In the genomic region with DNA sequence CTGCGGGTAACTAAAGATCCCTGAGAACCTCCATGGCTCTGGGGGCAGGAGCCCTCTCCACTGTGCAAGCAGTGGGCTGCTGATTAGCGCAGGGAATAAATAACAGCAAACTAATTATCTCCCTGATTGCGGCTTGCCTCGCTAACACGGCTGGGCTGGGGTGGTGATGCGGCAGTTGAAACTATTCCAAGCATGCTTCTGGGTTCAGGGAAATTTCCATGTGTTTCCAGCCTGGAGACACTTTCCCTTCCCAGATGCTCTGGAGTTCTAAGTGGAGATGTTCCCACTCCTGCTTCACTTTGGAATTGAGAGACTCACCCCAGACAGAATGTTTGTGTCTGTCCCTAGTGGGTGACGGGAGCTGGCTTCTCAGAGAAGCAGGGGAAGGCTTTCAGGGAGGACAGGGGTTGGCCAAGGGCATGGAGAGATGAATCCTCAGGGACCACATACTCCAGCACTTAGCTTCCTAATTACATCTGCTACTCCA, we compare ENCODE assay signal across 22 cellular contexts. TPM values are rescaled to one million over a fixed set of nuclear protein-coding genes. Genes with fewer than 3 reads are reported as not detected.
DNase-seq lines count a peak whose midpoint lies in the region; ATAC-seq and TF ChIP-seq lines count a peak whose summit lies in the region.
"Had no signal": no experiment of that assay in that cellular context is flagged by ENCODE, and none has a peak within 500 bp of the region (broad histone marks: within the 10 kb centered on the region; RNA-seq: fewer than 3 reads in every experiment).

No MANE protein-coding gene starts in this region.

- H3K9me3 ChIP-seq in right atrium auricular region, result no peaks in the 10 kb centered on the region
- no peaks in the 10 kb centered on the region for H3K9me3 ChIP-seq in mesenchymal stem cell (ENCODE audit: control insufficient read depth, low read length)
- H3K9me3 ChIP-seq in smooth muscle cell (replicated peaks; ENCODE audit: low read depth), result no peaks in the 10 kb centered on the region
- H3K9me3 ChIP-seq: HAP-1, SJSA1 had no signal

- DNase-seq in Right ventricle myocardium superior (no peak), right atrium auricular region (ENCODE audit: low spot score) (no peak), caudate nucleus (lab: John Stamatoyannopoulos, UW) (no peak), mesenchymal stem cell (peak; percentile 13), smooth muscle cell (lab: John Stamatoyannopoulos, UW; ENCODE audit: unreplicated experiment) (no peak), globus pallidus (ENCODE audit: low spot score) (no peak)
- no peak for DNase-seq in natural killer cell treated with Interleukin-12 subunit alpha and Interleukin-12 subunit beta and Interleukin-15 and Interleukin-18, amount 100 ng/mL, for 72 hours (ENCODE audit: low spot score)
- no peak for DNase-seq in stimulated activated CD4-positive, alpha-beta T cell treated with anti-CD3 and anti-CD28 coated beads, Interleukin-1b, Interleukin-23, amount 100 ng/mL, for 48 hours
- DNase-seq: DMS 273 treated with DMSO at 0.1 percent for 48 hours; GF-D8; NCI-H1105; NCI-H1694; NCI-H2107; NCI-H446; NK-92 treated with Interleukin-12 subunit alpha and Interleukin-12 subunit beta, amount 100 ng/mL, for 24 hours; RPMI8226 had no signal

- H3K27me3 Mint-ChIP-seq in natural killer cell treated with Interleukin-12 subunit alpha and Interleukin-12 subunit beta and Interleukin-15 and Interleukin-18, amount 100 ng/mL, for 72 hours, result peaks cover 0 to 5% of the 10 kb centered on the region in 2 donors

- no peak overlapping the region for H4K91ac ChIP-seq in mesenchymal stem cell (ENCODE audit: low read length)

- WGBS in mesenchymal stem cell, result 50% methylated on average over 7 of the region's 7 CpGs
- WGBS in smooth muscle cell (ENCODE audit: low lambda C conversion rate), result 25% methylated on average over 7 of the region's 7 CpGs

- no peak overlapping the region for H3K4me3 ChIP-seq in right atrium auricular region
- no peak overlapping the region for H3K4me3 ChIP-seq in mesenchymal stem cell (ENCODE audit: insufficient read depth in 1 of 2, low read depth in 1 of 2, low read length in 2 of 2)
- H3K4me3 ChIP-seq in smooth muscle cell, result no peak overlapping the region
- H3K4me3 ChIP-seq: HAP-1, SJSA1 had no signal

- no peak overlapping the region for H3K4me3 Mint-ChIP-seq in natural killer cell treated with Interleukin-12 subunit alpha and Interleukin-12 subunit beta and Interleukin-15 and Interleukin-18, amount 100 ng/mL, for 72 hours
- H3K4me3 Mint-ChIP-seq: CD14-positive monocyte, IgD-negative memory B cell had no signal

- no peak overlapping the region for H2AFZ ChIP-seq in mesenchymal stem cell (ENCODE audit: low read depth, low read length)
- H2AFZ ChIP-seq in smooth muscle cell (ENCODE audit: low read depth), result peak overlapping the region; percentile 46

- no peak overlapping the region for H3K27ac ChIP-seq in right atrium auricular region
- H3K27ac ChIP-seq in caudate nucleus (ENCODE audit: low read depth, low read length), result peak overlapping the region; percentile 12
- H3K27ac ChIP-seq in mesenchymal stem cell (ENCODE audit: low read length, poor library complexity, severe bottlenecking), result no peak overlapping the region
- no peak overlapping the region for H3K27ac ChIP-seq in smooth muscle cell (ENCODE audit: low read depth)
- H3K27ac ChIP-seq: SJSA1 had no signal

- H3K14ac ChIP-seq in mesenchymal stem cell (ENCODE audit: low read length in 2 of 2), result no peak overlapping the region

- no peak overlapping the region for H3K4ac ChIP-seq in mesenchymal stem cell (ENCODE audit: low read depth in 1 of 2, low read length in 2 of 2)

- no peak overlapping the region for H2BK12ac ChIP-seq in mesenchymal stem cell (ENCODE audit: low read length in 2 of 2)

- H2BK120ac ChIP-seq in mesenchymal stem cell (ENCODE audit: low read depth, low read length), result no peak overlapping the region

- no peaks in the 10 kb centered on the region for H3K79me1 ChIP-seq in mesenchymal stem cell (replicated peaks; ENCODE audit: low read length, poor library complexity, severe bottlenecking)

- H3K36me3 ChIP-seq in right atrium auricular region, result no peaks in the 10 kb centered on the region
- H3K36me3 ChIP-seq in mesenchymal stem cell (ENCODE audit: control insufficient read depth in 1 of 2, insufficient read depth in 2 of 2, low read depth in 1 of 2, low read length in 2 of 2), result no peaks in the 10 kb centered on the region
- H3K36me3 ChIP-seq in smooth muscle cell (ENCODE audit: low read depth), result no peaks in the 10 kb centered on the region
- H3K36me3 ChIP-seq: HAP-1, SJSA1 had no signal

- no peak overlapping the region for H3K27ac Mint-ChIP-seq in natural killer cell treated with Interleukin-12 subunit alpha and Interleukin-12 subunit beta and Interleukin-15 and Interleukin-18, amount 100 ng/mL, for 72 hours
- H3K27ac Mint-ChIP-seq: CD14-positive monocyte, IgD-negative memory B cell had no signal

- no peak overlapping the region for H3K4me2 ChIP-seq in mesenchymal stem cell (ENCODE audit: low read length, poor library complexity, severe bottlenecking)
- H3K4me2 ChIP-seq in smooth muscle cell, result peak overlapping the region; percentile 69

- TF ChIP-seq CTCF in right atrium auricular region (IDR thresholded peaks at IDR 0.05) (no peak), smooth muscle cell (IDR thresholded peaks at IDR 0.05; ENCODE audit: borderline replicate concordance, insufficient read depth, poor library complexity, severe bottlenecking) (no peak)

- H3K9ac ChIP-seq in mesenchymal stem cell (ENCODE audit: low read length) (no peak overlapping the region), smooth muscle cell (ENCODE audit: low read depth) (no peak overlapping the region)

- H4K20me1 ChIP-seq in smooth muscle cell (ENCODE audit: low read depth), result no peaks in the 10 kb centered on the region

- no peaks in the 10 kb centered on the region for H3K27me3 ChIP-seq in right atrium auricular region
- H3K27me3 ChIP-seq in mesenchymal stem cell (ENCODE audit: control insufficient read depth in 1 of 2, insufficient read depth in 1 of 2, low read length in 2 of 2), result peaks cover 18 to 31% of the 10 kb centered on the region in 2 experiments
- H3K27me3 ChIP-seq in smooth muscle cell (ENCODE audit: low read depth), result no peaks in the 10 kb centered on the region
- H3K27me3 ChIP-seq: SJSA1 had no signal

- no peak overlapping the region for H2BK5ac ChIP-seq in mesenchymal stem cell (ENCODE audit: low read depth, low read length, poor library complexity, severe bottlenecking)

- H4K8ac ChIP-seq in mesenchymal stem cell (ENCODE audit: low read length), result no peak overlapping the region

- H3K18ac ChIP-seq in mesenchymal stem cell (ENCODE audit: low read depth in 1 of 2, low read length in 2 of 2), result no peak overlapping the region

- H2AK5ac ChIP-seq in mesenchymal stem cell (ENCODE audit: low read length, severe bottlenecking), result no peak overlapping the region

- no peak overlapping the region for H3K23ac ChIP-seq in mesenchymal stem cell (ENCODE audit: low read length in 2 of 2)

- intact Hi-C loops in Right ventricle myocardium superior (cut with DNase I), result loop anchor here (10.0 kb wide), 1 partner anchor 77 kb away; no protein-coding TSS in a partner anchor

- peak; percentile 71 for ATAC-seq in Right ventricle myocardium superior (ENCODE audit: poor library complexity)
- ATAC-seq in natural killer cell treated with Interleukin-12 subunit alpha and Interleukin-12 subunit beta and Interleukin-15 and Interleukin-18, amount 100 ng/mL, for 72 hours, result no peak

- no peaks in the 10 kb centered on the region for H3K36me3 Mint-ChIP-seq in natural killer cell treated with Interleukin-12 subunit alpha and Interleukin-12 subunit beta and Interleukin-15 and Interleukin-18, amount 100 ng/mL, for 72 hours
- H3K36me3 Mint-ChIP-seq: CD14-positive monocyte, IgD-negative memory B cell had no signal

- H3K4me1 ChIP-seq in right atrium auricular region (no peaks in the 10 kb centered on the region), mesenchymal stem cell (ENCODE audit: control insufficient read depth, insufficient read depth, low read depth, low read length) (peaks cover 6% of the 10 kb centered on the region), smooth muscle cell (ENCODE audit: low read depth) (no peaks in the 10 kb centered on the region)
- H3K4me1 ChIP-seq: HAP-1, SJSA1 had no signal

- no peaks in the 10 kb centered on the region for H3F3A ChIP-seq in smooth muscle cell (ENCODE audit: low read depth)

- no peaks in the 10 kb centered on the region for H3K4me1 Mint-ChIP-seq in natural killer cell treated with Interleukin-12 subunit alpha and Interleukin-12 subunit beta and Interleukin-15 and Interleukin-18, amount 100 ng/mL, for 72 hours (ENCODE audit: low read depth in 2 of 2)
- H3K4me1 Mint-ChIP-seq: IgD-negative memory B cell had no signal

- H3K79me2 ChIP-seq in smooth muscle cell (ENCODE audit: low read depth), result no peaks in the 10 kb centered on the region

- no peak overlapping the region for H2BK15ac ChIP-seq in mesenchymal stem cell (ENCODE audit: low read depth, poor library complexity, severe bottlenecking)

- no peaks in the 10 kb centered on the region for H3K9me3 Mint-ChIP-seq in natural killer cell treated with Interleukin-12 subunit alpha and Interleukin-12 subunit beta and Interleukin-15 and Interleukin-18, amount 100 ng/mL, for 72 hours
- H3K9me3 Mint-ChIP-seq: IgD-negative memory B cell had no signal

RNA-seq across cellular contexts. Expression of a gene that starts 12.0 kb away (rescaled TPM):
- total RNA-seq in Right ventricle myocardium superior, result 19.3 TPM
- 10 to 100 TPM; 11.0 to 15.1 TPM for total RNA-seq in right atrium auricular region
- polyA plus RNA-seq in mesenchymal stem cell (2013, experiment 1 of 2), result 0.36 TPM
- 0.36 TPM for polyA plus RNA-seq in mesenchymal stem cell (2013, experiment 2 of 2)
- 0.31 and 0.99 TPM in 2 replicates for total RNA-seq in smooth muscle cell
- polyA plus RNA-seq in smooth muscle cell, result 0.93 and 1.4 TPM in 2 replicates
- 1 to 10 TPM in 1 of 2 donors, under 1 TPM in 1; 0.90 to 1.0 TPM for total RNA-seq in natural killer cell treated with Interleukin-12 subunit alpha and Interleukin-12 subunit beta and Interleukin-15 and Interleukin-18, amount 100 ng/mL, for 72 hours

RNA-seq across cellular contexts. Expression of a gene that starts 18.2 kb away (rescaled TPM):
- total RNA-seq in Right ventricle myocardium superior (0.32 TPM), right atrium auricular region (under 1 TPM; 0.11 to 0.16 TPM), smooth muscle cell (not detected in 2 replicates)
- not detected for polyA plus RNA-seq in mesenchymal stem cell (2013, experiment 1 of 2)
- not detected for polyA plus RNA-seq in mesenchymal stem cell (2013, experiment 2 of 2)
- polyA plus RNA-seq in smooth muscle cell, result 0.37 TPM in 1 of 2 replicates, not detected in the other
- not detected for total RNA-seq in natural killer cell treated with Interleukin-12 subunit alpha and Interleukin-12 subunit beta and Interleukin-15 and Interleukin-18, amount 100 ng/mL, for 72 hours
- total RNA-seq: HT1080, LHCN-M2 had no signal
- polyA plus RNA-seq: IgD-negative memory B cell had no signal

RNA-seq across cellular contexts. Expression of a gene that starts 26.9 kb away (rescaled TPM):
- 2.4 TPM for total RNA-seq in Right ventricle myocardium superior
- 1 to 10 TPM; 2.6 to 2.8 TPM for total RNA-seq in right atrium auricular region
- polyA plus RNA-seq in mesenchymal stem cell (2013, experiment 1 of 2), result 6.2 TPM
- polyA plus RNA-seq in mesenchymal stem cell (2013, experiment 2 of 2), result 6.5 TPM
- 15.4 and 19.0 TPM in 2 replicates for total RNA-seq in smooth muscle cell
- polyA plus RNA-seq in smooth muscle cell, result 11.4 and 13.0 TPM in 2 replicates
- 1 to 10 TPM; 8.9 to 10.0 TPM for total RNA-seq in natural killer cell treated with Interleukin-12 subunit alpha and Interleukin-12 subunit beta and Interleukin-15 and Interleukin-18, amount 100 ng/mL, for 72 hours

RNA-seq across cellular contexts. Expression of a gene that starts 27.6 kb away (rescaled TPM):
- total RNA-seq in Right ventricle myocardium superior (5.3 TPM), right atrium auricular region (1 to 10 TPM; 2.6 to 6.9 TPM), smooth muscle cell (4.5 and 8.6 TPM in 2 replicates)
- 4.1 TPM for polyA plus RNA-seq in mesenchymal stem cell (2013, experiment 1 of 2)
- polyA plus RNA-seq in mesenchymal stem cell (2013, experiment 2 of 2), result 4.2 TPM
- 5.3 and 7.4 TPM in 2 replicates for polyA plus RNA-seq in smooth muscle cell
- 10 to 100 TPM; 13.1 to 18.7 TPM for total RNA-seq in natural killer cell treated with Interleukin-12 subunit alpha and Interleukin-12 subunit beta and Interleukin-15 and Interleukin-18, amount 100 ng/mL, for 72 hours

RNA-seq across cellular contexts. Expression of a gene that starts 37.8 kb away (rescaled TPM):
- 2.4 TPM for total RNA-seq in Right ventricle myocardium superior
- total RNA-seq in right atrium auricular region, result 1 to 10 TPM; 2.4 to 3.5 TPM
- polyA plus RNA-seq in mesenchymal stem cell (2013, experiment 1 of 2), result 2.0 TPM
- 2.0 TPM for polyA plus RNA-seq in mesenchymal stem cell (2013, experiment 2 of 2)
- 1.9 and 2.4 TPM in 2 replicates for total RNA-seq in smooth muscle cell
- 5.7 and 6.2 TPM in 2 replicates for polyA plus RNA-seq in smooth muscle cell
- 10 to 100 TPM in 1 of 2 donors, 1 to 10 TPM in 1; 8.4 to 19.9 TPM for total RNA-seq in natural killer cell treated with Interleukin-12 subunit alpha and Interleukin-12 subunit beta and Interleukin-15 and Interleukin-18, amount 100 ng/mL, for 72 hours
